14 cellular contexts compared by ENCODE assay signal in the genomic region with DNA sequence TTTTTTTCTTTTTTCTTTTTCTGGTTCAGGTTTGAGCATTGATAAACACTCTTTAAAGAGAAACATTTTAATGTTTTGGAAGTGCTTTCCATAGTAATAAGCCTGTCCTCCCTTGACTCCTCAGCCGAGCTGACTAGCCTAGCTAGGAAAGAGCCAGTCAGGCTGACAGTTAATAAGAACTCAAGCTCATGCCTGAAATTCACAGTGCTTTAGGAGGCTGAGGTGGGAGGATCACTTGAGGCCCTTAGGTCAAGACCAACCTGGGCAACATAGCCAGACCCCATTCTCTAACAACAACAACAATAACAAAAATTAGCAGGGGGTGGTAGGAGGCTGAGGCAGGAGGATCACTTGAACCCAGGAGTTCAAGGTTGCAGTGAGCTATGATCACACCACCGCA. TPM values are rescaled to one million over a fixed set of nuclear protein-coding genes. Genes with fewer than 3 reads are reported as not detected.
A peak's percentile ranks its signal among the peaks of the same experiment; 100 is the strongest.
DNase-seq lines count a peak whose midpoint lies in the region; ATAC-seq and TF ChIP-seq lines count a peak whose summit lies in the region.
"Had no signal": no experiment of that assay in that cellular context is flagged by ENCODE, and none has a peak within 500 bp of the region (broad histone marks: within the 10 kb centered on the region; RNA-seq: fewer than 3 reads in every experiment).

No MANE protein-coding gene starts in this region.

- no peak for TF ChIP-seq CTCF in HFFc6 (IDR thresholded peaks at IDR 0.05)
- TF ChIP-seq CTCF in left lung (IDR thresholded peaks at IDR 0.05), result no peak
- no peak for TF ChIP-seq CTCF in stomach (IDR thresholded peaks at IDR 0.05)

- no peak overlapping the region for H3K4me3 Mint-ChIP-seq in HFFc6

- peak; percentile 14 for ATAC-seq in left lung

- peaks cover 4% of the 10 kb centered on the region for H3K36me3 Mint-ChIP-seq in HFFc6 (ENCODE audit: low read depth)

- TF ChIP-seq POLR2A in stomach (IDR thresholded peaks at IDR 0.05), result no peak

- H3K4me1 ChIP-seq in left lung (peaks cover 6 to 21% of the 10 kb centered on the region in 2 donors), stomach (peaks cover 5 to 40% (median 18%) of the 10 kb centered on the region in 4 donors)
- H3K4me1 ChIP-seq: prostate gland had no signal

- 66 to 82% (median 78%) methylated on average over 2 of the region's 2 CpGs for WGBS in stomach, 5 donors

- H3K9me3 ChIP-seq in left lung (no peaks in the 10 kb centered on the region), stomach (no peaks in the 10 kb centered on the region)
- H3K9me3 ChIP-seq: prostate gland had no signal

- H3K27ac Mint-ChIP-seq in HFFc6, result peak overlapping the region; percentile 87

- H3K27me3 ChIP-seq in left lung (peaks cover 0 to 5% of the 10 kb centered on the region in 2 donors), stomach (peaks cover 0 to 5% (median 0%) of the 10 kb centered on the region in 3 donors)

- H3K9me3 Mint-ChIP-seq in HFFc6, result no peaks in the 10 kb centered on the region

- no peak for DNase-seq in HFFc6
- peak; percentile 27 for DNase-seq in amniotic epithelial cell (ENCODE audit: low read depth)
- DNase-seq in left lung, result no peak
- no peak for DNase-seq in stomach
- no peak for DNase-seq in effector CD4-positive, alpha-beta T cell
- DNase-seq in DMS114 treated with DMSO at 0.1 percent for 48 hours (lab: John Stamatoyannopoulos, UW; ENCODE audit: unreplicated experiment), result no peak
- DNase-seq in cerebellar cortex (ENCODE audit: low spot score), result no peak
- DNase-seq: activated CD4-positive, alpha-beta T cell treated with anti-CD3 and anti-CD28 coated beads for 1 hour; activated T-cell treated with anti-CD3 and anti-CD28 coated beads, Interleukin-2, amount 50 U/mL, for 1 hour; aorta; hypothalamus; midbrain had no signal

- intact Hi-C loops in left lung (cut with DNase I) (no loop called here), stomach (cut with DNase I; ENCODE audit: low total_unique reads) (no loop called here)

- TF ChIP-seq EP300 in stomach (IDR thresholded peaks at IDR 0.05), result no peak

- H3K4me3 ChIP-seq in left lung (no peak overlapping the region), stomach (no peak overlapping the region)
- H3K4me3 ChIP-seq: prostate gland had no signal

- peaks cover 37% of the 10 kb centered on the region for H3K4me1 Mint-ChIP-seq in HFFc6 (ENCODE audit: low read depth)

- H3K36me3 ChIP-seq in left lung (no peaks in the 10 kb centered on the region), stomach (no peaks in the 10 kb centered on the region)
- H3K36me3 ChIP-seq: prostate gland had no signal

- H3K27ac ChIP-seq in left lung (peak overlapping the region; percentile 22 to 80), stomach (peak overlapping the region; percentile 55 to 76 (median 69))

- H3K27me3 Mint-ChIP-seq in HFFc6 (ENCODE audit: insufficient read depth), result no peaks in the 10 kb centered on the region

RNA-seq across cellular contexts. Expression of a gene that starts 53.4 kb away (rescaled TPM):
- total RNA-seq in HFFc6 (2021; fragmentation: NEBNext Ultra II Directional; extraction: Animal tissue kit (Norgen Biotek cat#: 25700)), result not detected
- total RNA-seq in left lung (not detected), stomach (not detected)
- polyA plus RNA-seq in stomach, result not detected
- total RNA-seq: aorta, M059J had no signal
- polyA plus RNA-seq: aorta had no signal
